8 cellular contexts compared by ENCODE assay signal in the genomic region with DNA sequence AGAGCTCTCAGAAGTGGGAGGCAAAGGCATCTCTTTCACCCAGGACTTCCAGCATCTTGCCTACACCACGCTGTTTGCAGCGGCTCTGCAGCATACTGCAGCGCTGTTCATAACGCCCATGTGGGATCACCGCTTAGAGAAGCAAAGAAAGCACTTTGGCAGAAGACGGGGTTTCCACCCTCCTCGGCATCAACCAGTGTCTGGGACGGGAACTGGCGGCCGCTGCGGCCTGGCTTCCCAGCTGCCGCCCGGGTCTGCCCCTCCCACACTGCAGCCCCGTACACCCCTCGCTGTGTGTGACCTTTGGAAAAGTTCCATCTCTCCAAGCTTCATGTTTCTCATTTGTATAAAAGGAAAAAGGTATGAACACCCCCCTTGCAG. TPM values are rescaled to one million over a fixed set of nuclear protein-coding genes. Genes with fewer than 3 reads are reported as not detected.
DNase-seq lines count a peak whose midpoint lies in the region; ATAC-seq and TF ChIP-seq lines count a peak whose summit lies in the region.

No MANE protein-coding gene starts in this region.

- intact Hi-C loops in mucosa of descending colon (cut with DNase I, micrococcal nuclease), result no loop called here

- H3K4me3 ChIP-seq in mucosa of descending colon (peak overlapping the region; percentile 54), thoracic aorta (peak overlapping the region; percentile 80)

- H3K36me3 ChIP-seq in mucosa of descending colon (ENCODE audit: low read depth) (no peaks in the 10 kb centered on the region), thoracic aorta (peaks cover under 1% of the 10 kb centered on the region)

- TF ChIP-seq CTCF in mucosa of descending colon (IDR thresholded peaks at IDR 0.05) (no peak), thoracic aorta (IDR thresholded peaks at IDR 0.05) (no peak)

- H3K27ac ChIP-seq in thoracic aorta, result peak overlapping the region; percentile 78 to 84

- H3K4me1 ChIP-seq in mucosa of descending colon (ENCODE audit: low read depth), result peaks cover 3% of the 10 kb centered on the region
- peaks cover 14 to 25% of the 10 kb centered on the region in 2 donors for H3K4me1 ChIP-seq in thoracic aorta (ENCODE audit: control insufficient read depth in 1 of 2, low read depth in 2 of 2)

- DNase-seq in stimulated activated naive CD4-positive, alpha-beta T cell (lab: John Stamatoyannopoulos, UW), result peak; percentile 29 to 67 (median 34)
- DNase-seq in stimulated activated naive CD4-positive, alpha-beta T cell treated with Interleukin-2 at 50 U/mL for 16 hours (lab: John Stamatoyannopoulos, UW), result no peak
- DNase-seq in NCI-H146 treated with DMSO at 0.1 percent for 48 hours (lab: John Stamatoyannopoulos, UW; ENCODE audit: unreplicated experiment) (peak; percentile 59), activated T-cell treated with anti-CD3 and anti-CD28 coated beads for 48 hours (ENCODE audit: low read depth) (peak; percentile 18), mucosa of descending colon (peak; percentile 51 to 69 (median 66)), thoracic aorta (ENCODE audit: low spot score) (no peak)

- no peaks in the 10 kb centered on the region for H3K27me3 ChIP-seq in thoracic aorta (replicated peaks; ENCODE audit: insufficient read depth)

- H3K9me3 ChIP-seq in mucosa of descending colon (no peaks in the 10 kb centered on the region), thoracic aorta (no peaks in the 10 kb centered on the region)

- ATAC-seq in esophagus mucosa (peak; percentile 40), mucosa of descending colon (peak; percentile 61), thoracic aorta (ENCODE audit: insufficient number of reproducible peaks, low FRiP score, low read depth) (no peak), HG03439 (IDR thresholded peaks at IDR 0.05; ENCODE audit: unreplicated experiment) (no peak)

RNA-seq across cellular contexts. Expression of a gene that starts 0.5 kb away (rescaled TPM):
- total RNA-seq in esophagus mucosa (5.8 TPM), mucosa of descending colon (10 to 100 TPM; 18.5 to 24.8 (median 21.5) TPM), thoracic aorta (10 to 100 TPM; 15.2 to 20.7 TPM)

RNA-seq across cellular contexts. Expression of a gene that starts 13.4 kb away (rescaled TPM):
- total RNA-seq in esophagus mucosa (13.2 TPM), mucosa of descending colon (10 to 100 TPM; 24.3 to 36.9 (median 31.4) TPM), thoracic aorta (10 to 100 TPM; 22.9 to 27.8 TPM)

RNA-seq across cellular contexts. Expression of a gene that starts 13.7 kb away (rescaled TPM):
- total RNA-seq in esophagus mucosa (49.0 TPM), mucosa of descending colon (10 to 100 TPM; 73.8 to 88.1 (median 79.2) TPM), thoracic aorta (100 to 1,000 TPM; 125 to 128 TPM)

RNA-seq across cellular contexts. Expression of a gene that starts 21.5 kb away (rescaled TPM):
- total RNA-seq in esophagus mucosa, result 17.4 TPM
- total RNA-seq in mucosa of descending colon, result 10 to 100 TPM in 2 of 3 donors, 1 to 10 TPM in 1; 10.0 to 21.3 (median 14.8) TPM
- 1 to 10 TPM; 8.4 to 9.7 TPM for total RNA-seq in thoracic aorta

Comparison
In these comparisons a context has a peak if more than half of its experiments do, and no peak if none do; other contexts are left out.
1. DNase-seq: peak in stimulated activated naive CD4-positive, alpha-beta T cell (6 of 6), NCI-H146 treated with DMSO at 0.1 percent for 48 hours (single experiment), activated T-cell treated with anti-CD3 and anti-CD28 coated beads for 48 hours (single experiment) and mucosa of descending colon (3 of 3); none in stimulated activated naive CD4-positive, alpha-beta T cell treated with Interleukin-2 at 50 U/mL for 16 hours (single experiment) and thoracic aorta (single experiment).
2. ATAC-seq: peak in esophagus mucosa (single experiment) and mucosa of descending colon (single experiment); none in thoracic aorta (single experiment) and HG03439 (single experiment).